27 cellular contexts compared by ENCODE assay signal in genomic region chr7:43489257-43489656, GRCh38.
"Had no signal": no experiment of that assay in that cellular context is flagged by ENCODE, and none has a peak within 500 bp of the region (broad histone marks: within the 10 kb centered on the region; RNA-seq: fewer than 3 reads in every experiment).

No MANE protein-coding gene starts in this region.

- H3K27me3 ChIP-seq: ascending aorta, brain microvascular endothelial cell, gastroesophageal sphincter, ovary, suprapubic skin, tibial artery had no signal

- ATAC-seq: gastroesophageal sphincter, natural killer cell, T-helper 17 cell had no signal

- H3K4me1 ChIP-seq: prostate gland, suprapubic skin had no signal

- H3K36me3 ChIP-seq: ascending aorta, brain microvascular endothelial cell, gastroesophageal sphincter, ovary, prostate gland, suprapubic skin, tibial artery, WERI-Rb-1 had no signal

- H3K9me3 Mint-ChIP-seq: activated CD4-positive, alpha-beta memory T cell treated with anti-CD3 and anti-CD28 coated beads, Interleukin-2, amount 10 ng/mL, durations not matched to agents 7 days and 5 days; activated CD4-positive, alpha-beta T cell treated with anti-CD3 and anti-CD28 coated beads, Interleukin-2, amount 10 ng/mL, durations not matched to agents 24 days and 14 days; activated naive CD4-positive, alpha-beta T cell treated with anti-CD3 and anti-CD28 coated beads, Interleukin-2, amount 10 ng/mL, durations not matched to agents 7 days and 5 days; activated naive CD8-positive, alpha-beta T cell treated with anti-CD3 and anti-CD28 coated beads, Interleukin-2, amount 10 ng/mL, durations not matched to agents 7 days and 5 days; activated T-cell treated with anti-CD3 and anti-CD28 coated beads, Interleukin-2, amount 50 U/mL, for 24 hours; natural killer cell had no signal

- H3K36me3 Mint-ChIP-seq: activated naive CD4-positive, alpha-beta T cell treated with anti-CD3 and anti-CD28 coated beads, Interleukin-2, amount 10 ng/mL, durations not matched to agents 7 days and 5 days; activated naive CD8-positive, alpha-beta T cell treated with anti-CD3 and anti-CD28 coated beads, Interleukin-2, amount 10 ng/mL, durations not matched to agents 7 days and 5 days; natural killer cell had no signal

- DNase-seq: activated CD4-positive, alpha-beta memory T cell treated with anti-CD3 and anti-CD28 coated beads, Interleukin-2, amount 10 ng/mL, durations not matched to agents 7 days and 5 days; activated CD4-positive, alpha-beta T cell treated with anti-CD3 and anti-CD28 coated beads, Interleukin-2, amount 10 ng/mL, durations not matched to agents 24 days and 14 days; activated CD8-positive, alpha-beta memory T cell treated with anti-CD3 and anti-CD28 coated beads, Interleukin-2, amount 50 U/mL, for 48 hours; activated gamma-delta T cell; activated naive CD4-positive, alpha-beta T cell treated with anti-CD3 and anti-CD28 coated beads, Interleukin-2, amount 10 ng/mL, durations not matched to agents 7 days and 5 days; activated naive CD8-positive, alpha-beta T cell treated with anti-CD3 and anti-CD28 coated beads, Interleukin-2, amount 10 ng/mL, durations not matched to agents 7 days and 5 days; activated T-cell treated with anti-CD3 and anti-CD28 coated beads, Interleukin-2, amount 50 U/mL, for 24 hours; brain microvascular endothelial cell; cortex of kidney; hippocampal formation; left cardiac atrium; natural killer cell; ovary; retina; stimulated activated CD4-positive, alpha-beta T cell treated with anti-CD3 and anti-CD28 coated beads, Interleukin-1b, Interleukin-23, amount 100 ng/mL, for 48 hours; stimulated activated CD4-positive, alpha-beta T cell treated with anti-CD3 and anti-CD28 coated beads, Interleukin-4, amount 100 ng/mL, for 4 hours; stimulated activated CD8-positive, alpha-beta memory T cell treated with anti-CD3 and anti-CD28 coated beads, Interleukin-4, amount 100 ng/mL, for 48 hours; stimulated activated naive CD4-positive, alpha-beta T cell; T-helper 17 cell; T1000; tibial artery; WERI-Rb-1 had no signal

- H3K4me3 ChIP-seq: ascending aorta, gastroesophageal sphincter, ovary, prostate gland, smooth muscle cell, suprapubic skin, tibial artery had no signal

- H3K27ac ChIP-seq: ascending aorta, brain microvascular endothelial cell, gastroesophageal sphincter, ovary, prostate gland, suprapubic skin, tibial artery, WERI-Rb-1 had no signal

- H3K4me1 Mint-ChIP-seq: activated CD4-positive, alpha-beta memory T cell treated with anti-CD3 and anti-CD28 coated beads, Interleukin-2, amount 10 ng/mL, durations not matched to agents 7 days and 5 days; activated CD4-positive, alpha-beta T cell treated with anti-CD3 and anti-CD28 coated beads, Interleukin-2, amount 10 ng/mL, durations not matched to agents 24 days and 14 days; activated naive CD4-positive, alpha-beta T cell treated with anti-CD3 and anti-CD28 coated beads, Interleukin-2, amount 10 ng/mL, durations not matched to agents 7 days and 5 days; natural killer cell; T-helper 17 cell had no signal

- H3K4me2 ChIP-seq: smooth muscle cell had no signal

- H3K4me3 Mint-ChIP-seq: activated CD4-positive, alpha-beta memory T cell treated with anti-CD3 and anti-CD28 coated beads, Interleukin-2, amount 10 ng/mL, durations not matched to agents 7 days and 5 days; activated CD4-positive, alpha-beta T cell treated with anti-CD3 and anti-CD28 coated beads, Interleukin-2, amount 10 ng/mL, durations not matched to agents 24 days and 14 days; activated naive CD4-positive, alpha-beta T cell treated with anti-CD3 and anti-CD28 coated beads, Interleukin-2, amount 10 ng/mL, durations not matched to agents 7 days and 5 days; activated naive CD8-positive, alpha-beta T cell treated with anti-CD3 and anti-CD28 coated beads, Interleukin-2, amount 10 ng/mL, durations not matched to agents 7 days and 5 days; activated T-cell treated with anti-CD3 and anti-CD28 coated beads, Interleukin-2, amount 50 U/mL, for 24 hours; natural killer cell; T-helper 17 cell had no signal

- H3K9me3 ChIP-seq: ascending aorta, gastroesophageal sphincter, ovary, prostate gland, suprapubic skin, tibial artery had no signal

- H3K27ac Mint-ChIP-seq: activated CD4-positive, alpha-beta memory T cell treated with anti-CD3 and anti-CD28 coated beads, Interleukin-2, amount 10 ng/mL, durations not matched to agents 7 days and 5 days; activated CD4-positive, alpha-beta T cell treated with anti-CD3 and anti-CD28 coated beads, Interleukin-2, amount 10 ng/mL, durations not matched to agents 24 days and 14 days; activated naive CD4-positive, alpha-beta T cell treated with anti-CD3 and anti-CD28 coated beads, Interleukin-2, amount 10 ng/mL, durations not matched to agents 7 days and 5 days; activated naive CD8-positive, alpha-beta T cell treated with anti-CD3 and anti-CD28 coated beads, Interleukin-2, amount 10 ng/mL, durations not matched to agents 7 days and 5 days; activated T-cell treated with anti-CD3 and anti-CD28 coated beads, Interleukin-2, amount 50 U/mL, for 24 hours; natural killer cell; T-helper 17 cell had no signal
